Comparison of ENCODE assay signal across 8 cellular contexts in genomic region chr9:75027187-75028107, GRCh38.
A peak's percentile ranks its signal among the peaks of the same experiment; 100 is the strongest.
DNase-seq lines count a peak whose midpoint lies in the region; ATAC-seq lines count a peak whose summit lies in the region.

No MANE protein-coding gene starts in this region.

- H3K9me3 ChIP-seq in mucosa of stomach (ENCODE audit: control insufficient read depth, low read length): no peaks in the 10 kb centered on the region

- H3K27ac ChIP-seq in epithelial cell of prostate: peak overlapping the region; percentile 85

- H3K27me3 ChIP-seq in mucosa of stomach (ENCODE audit: control insufficient read depth, insufficient read depth, low read length): no peaks in the 10 kb centered on the region

- peaks cover 4% of the 10 kb centered on the region for H3K4me1 ChIP-seq in mucosa of stomach (ENCODE audit: control insufficient read depth, insufficient read depth, low read length)

- H3K36me3 ChIP-seq in mucosa of stomach (ENCODE audit: control insufficient read depth, insufficient read depth, low read length): no peaks in the 10 kb centered on the region

- peak overlapping the region; percentile 69 for H3K4me3 ChIP-seq in mucosa of stomach (ENCODE audit: low read length)

- peak; percentile 35 for ATAC-seq in HG02884 (IDR thresholded peaks at IDR 0.05; ENCODE audit: unreplicated experiment)

- peak overlapping the region; percentile 82 for H3K9ac ChIP-seq in mucosa of stomach (ENCODE audit: low read length)

- peak; percentile 30 for DNase-seq in activated T-cell treated with anti-CD3 and anti-CD28 coated beads for 1 hour (ENCODE audit: low read depth)
- DNase-seq in activated T-cell treated with anti-CD3 and anti-CD28 coated beads, Interleukin-2, amount 50 U/mL, for 1 hour: no peak
- DNase-seq in NCI-H345 treated with DMSO at 0.1 percent for 48 hours (lab: John Stamatoyannopoulos, UW; ENCODE audit: unreplicated experiment): peak; percentile 34
- DNase-seq in activated CD8-positive, alpha-beta memory T cell treated with anti-CD3 and anti-CD28 coated beads for 4 hours (ENCODE audit: low read depth in 2 of 2): peak; percentile 12 to 21
- no peak for DNase-seq in epithelial cell of prostate (ENCODE audit: low read depth, low spot score)
- peak; percentile 25 to 44 for DNase-seq in stimulated activated CD8-positive, alpha-beta memory T cell treated with anti-CD3 and anti-CD28 coated beads, Interleukin-7, amount 100 ng/mL, for 48 hours (ENCODE audit: extremely low read depth in 1 of 2, low read depth in 1 of 2)

Comparison
In these comparisons a context has a peak if more than half of its experiments do, and no peak if none do; other contexts are left out.
1. DNase-seq: peak in activated T-cell treated with anti-CD3 and anti-CD28 coated beads for 1 hour (single experiment), NCI-H345 treated with DMSO at 0.1 percent for 48 hours (single experiment), activated CD8-positive, alpha-beta memory T cell treated with anti-CD3 and anti-CD28 coated beads for 4 hours (2 of 2) and stimulated activated CD8-positive, alpha-beta memory T cell treated with anti-CD3 and anti-CD28 coated beads, Interleukin-7, amount 100 ng/mL, for 48 hours (2 of 2); none in activated T-cell treated with anti-CD3 and anti-CD28 coated beads, Interleukin-2, amount 50 U/mL, for 1 hour (single experiment) and epithelial cell of prostate (single experiment).